In genomic region chr10:71266147-71266917, GRCh38 we compare ENCODE assay signal across 1 cellular context.
TF ChIP-seq lines count a peak whose summit lies in the region.

No MANE protein-coding gene starts in this region.

TF ChIP-seq in HepG2, 621 proteins besides CTCF, POLR2A, EP300 and RAD21 (continued from another document and continues in another):
- TF ChIP-seq ARID4A (CRISPR knock-in tag; IDR thresholded peaks at IDR 0.05; ENCODE audit: borderline replicate concordance) (peak; percentile 15; the same call in 1 of the 2 replicates), ATF3 (CRISPR knock-in tag; IDR thresholded peaks at IDR 0.05) (peak; percentile 85), MIER3 (CRISPR knock-in tag; IDR thresholded peaks at IDR 0.05; ENCODE audit: borderline replicate concordance) (no peak), PHF8 (CRISPR knock-in tag; IDR thresholded peaks at IDR 0.05) (no peak), ZNF33B (CRISPR knock-in tag; IDR thresholded peaks at IDR 0.05) (no peak), YEATS4 (CRISPR knock-in tag; IDR thresholded peaks at IDR 0.05; ENCODE audit: borderline replicate concordance) (peak; percentile 60; the same call in 1 of the 2 replicates), U2AF1 (optimal IDR thresholded peaks at IDR 0.05; ENCODE audit: low read depth, low read length) (no peak), POLR2G (IDR thresholded peaks at IDR 0.05; ENCODE audit: low read depth, low read length) (peak; percentile 41; the same call in 1 of the 2 replicates), TAF15 (IDR thresholded peaks at IDR 0.05; ENCODE audit: low read depth, low read length, poor library complexity, severe bottlenecking) (no peak), CEBPB (IDR thresholded peaks at IDR 0.05; ENCODE audit: borderline replicate concordance, low read depth, low read length) (peak; percentile 84), CEBPZ (IDR thresholded peaks at IDR 0.05; ENCODE audit: low read length) (no peak), CCAR2 (optimal IDR thresholded peaks at IDR 0.05; ENCODE audit: low read depth, low read length) (no peak), SIX1 (CRISPR knock-in tag; IDR thresholded peaks at IDR 0.05; ENCODE audit: borderline replicate concordance) (no peak), ZBTB4 (CRISPR knock-in tag; IDR thresholded peaks at IDR 0.05; ENCODE audit: borderline replicate concordance) (0 out of 2 replicates have a peak, but pooled peaks have one; percentile 39), BRCA1 (CRISPR knock-in tag; IDR thresholded peaks at IDR 0.05) (no peak), ZSCAN22 (CRISPR knock-in tag; IDR thresholded peaks at IDR 0.05) (no peak), ZBTB7B (CRISPR knock-in tag; IDR thresholded peaks at IDR 0.05) (no peak), ZNF512B (CRISPR knock-in tag; IDR thresholded peaks at IDR 0.05; ENCODE audit: borderline replicate concordance) (no peak), FOSL2 (CRISPR knock-in tag; IDR thresholded peaks at IDR 0.05) (peak; percentile 72), ZNF891 (CRISPR knock-in tag; IDR thresholded peaks at IDR 0.05) (peak; percentile 63; the same call in 1 of the 2 replicates), KLF6 (CRISPR knock-in tag; IDR thresholded peaks at IDR 0.05) (peak; percentile 34; the same call in 1 of the 2 replicates), ATF4 (CRISPR knock-in tag; IDR thresholded peaks at IDR 0.05) (peak in 1 of 2 experiments; percentile 100; a peak in 2 of 4 replicates), FOXM1 (CRISPR knock-in tag; IDR thresholded peaks at IDR 0.05) (no peak), MATR3 (CRISPR knock-in tag; IDR thresholded peaks at IDR 0.05) (no peak), MYPOP (CRISPR knock-in tag; IDR thresholded peaks at IDR 0.05) (peak; percentile 28; the same call in 1 of the 2 replicates), ZNF800 (CRISPR knock-in tag; IDR thresholded peaks at IDR 0.05) (no peak), ZNF382 (CRISPR knock-in tag; IDR thresholded peaks at IDR 0.05; ENCODE audit: borderline replicate concordance) (no peak), SALL1 (CRISPR knock-in tag; IDR thresholded peaks at IDR 0.05) (peak; percentile 27; the same call in 1 of the 2 replicates), ZNF234 (CRISPR knock-in tag; conservative IDR thresholded peaks at IDR 0.05) (no peak), E2F5 (CRISPR knock-in tag; conservative IDR thresholded peaks at IDR 0.05) (no peak), ZNF331 (CRISPR knock-in tag; IDR thresholded peaks at IDR 0.05) (peak; percentile 43; the same call in 1 of the 2 replicates)
